Comparison of ENCODE assay signal across 26 cellular contexts in genomic region chr11:65580031-65580692, GRCh38. TPM values are rescaled to one million over a fixed set of nuclear protein-coding genes. Genes with fewer than 3 reads are reported as not detected.
DNase-seq lines count a peak whose midpoint lies in the region; ATAC-seq, FAIRE-seq and TF ChIP-seq lines count a peak whose summit lies in the region.
"Had no signal": no experiment of that assay in that cellular context is flagged by ENCODE, and none has a peak within 500 bp of the region (broad histone marks: within the 10 kb centered on the region; RNA-seq: fewer than 3 reads in every experiment).

No MANE protein-coding gene starts in this region.

- no peaks in the 10 kb centered on the region; the same call in 1 of the 2 replicates for H4K20me1 ChIP-seq in GM12878 (ENCODE audit: control insufficient read depth, insufficient read depth)

- H3K79me2 ChIP-seq in GM12878 (ENCODE audit: control insufficient read depth, insufficient read depth, low read length), result peaks cover 38% of the 10 kb centered on the region

- H3K36me3 ChIP-seq in GM12878 (ENCODE audit: control insufficient read depth in 2 of 2, insufficient read depth in 2 of 2, low read length in 1 of 2), result peaks cover 9 to 17% of the 10 kb centered on the region in 2 experiments; a peak in 3 of 4 replicates
- peaks cover 51 to 64% (median 64%) of the 10 kb centered on the region in 3 donors for H3K36me3 ChIP-seq in tibial artery

- SMC1A ChIA-PET in GM12878 (lab: Charles Lee; ENCODE audit: uncharacterized antibody, unreplicated experiment), result no interaction called here

- H3K4me2 ChIP-seq in GM12878 (ENCODE audit: control insufficient read depth, insufficient read depth), result no peak overlapping the region
- H3K4me2 ChIP-seq: A549 had no signal

- RAD21 ChIA-PET in GM12878 (lab: Charles Lee; ENCODE audit: unreplicated experiment), result no interaction called here

- no peak for TF ChIP-seq RAD21 in GM12878 (IDR thresholded peaks at IDR 0.05; ENCODE audit: insufficient read depth, low read depth, low read length)

- peak overlapping the region; percentile 30 for H3K27ac Mint-ChIP-seq in activated CD8-positive, alpha-beta T cell treated with anti-CD3 and anti-CD28 coated beads for 36 hours
- H3K27ac Mint-ChIP-seq in activated CD8-positive, alpha-beta T cell treated with anti-CD3 and anti-CD28 coated beads, Interleukin-2, amount 10 ng/mL, durations not matched to agents 7 days and 5 days, result no peak overlapping the region
- H3K27ac Mint-ChIP-seq in natural killer cell treated with Interleukin-12 subunit alpha and Interleukin-12 subunit beta and Interleukin-15 and Interleukin-18, amount 100 ng/mL, for 72 hours, result peak overlapping the region; percentile 43 to 86

- CTCF ChIA-PET in activated CD8-positive, alpha-beta T cell treated with anti-CD3 and anti-CD28 coated beads for 36 hours (lab: Charles Lee), result interaction anchor here (5.7 kb wide), 1 partner anchor 14 kb away, joined by 24 read pairs; the partner anchor contains the start of gene KCNK7
- CTCF ChIA-PET in activated CD8-positive, alpha-beta T cell treated with anti-CD3 and anti-CD28 coated beads, Interleukin-2, amount 10 ng/mL, durations not matched to agents 7 days and 5 days (lab: Charles Lee), result interaction anchor here (1.3 to 5.2 kb wide), 4 partner anchors 8 to 39 kb away, joined by 3 to 33 read pairs (median 12); no protein-coding TSS in a partner anchor
- CTCF ChIA-PET in GM12878 (lab: Yijun Ruan, JAX), result interaction anchor here (0.8 to 5.7 kb wide), 2 partner anchors 8 to 10 kb away, joined by 3 to 130 read pairs; partner anchors contain the start of gene ZNRD2

- no peak overlapping the region for H3K4me3 ChIP-seq in GM12878
- no peak overlapping the region for H3K4me3 ChIP-seq in tibial artery
- H3K4me3 ChIP-seq: A549, left lung, upper lobe of right lung had no signal

- no peaks in the 10 kb centered on the region for H3K9me3 Mint-ChIP-seq in activated CD8-positive, alpha-beta T cell treated with anti-CD3 and anti-CD28 coated beads for 36 hours
- no peaks in the 10 kb centered on the region for H3K9me3 Mint-ChIP-seq in activated CD8-positive, alpha-beta T cell treated with anti-CD3 and anti-CD28 coated beads, Interleukin-2, amount 10 ng/mL, durations not matched to agents 7 days and 5 days (ENCODE audit: insufficient read depth)
- no peaks in the 10 kb centered on the region for H3K9me3 Mint-ChIP-seq in natural killer cell treated with Interleukin-12 subunit alpha and Interleukin-12 subunit beta and Interleukin-15 and Interleukin-18, amount 100 ng/mL, for 72 hours

- BruUV-seq in GM12878 (replicated peaks; lab: Mats Ljungman, UMichigan), result no TSS peak

- H3K9me3 ChIP-seq in GM12878 (replicated peaks; ENCODE audit: control insufficient read depth, insufficient read depth, low read length), result no peaks in the 10 kb centered on the region
- H3K9me3 ChIP-seq in tibial artery, result no peaks in the 10 kb centered on the region
- H3K9me3 ChIP-seq: A549, left lung, upper lobe of right lung had no signal

- WGBS in GM12878 (ENCODE audit: insufficient coverage, insufficient replicate concordance, low lambda C conversion rate, missing lambda C conversion rate), result 97% methylated on average over 19 of the region's 19 CpGs

- no peak for ATAC-seq in activated CD8-positive, alpha-beta T cell treated with anti-CD3 and anti-CD28 coated beads for 36 hours
- ATAC-seq in activated CD8-positive, alpha-beta T cell treated with anti-CD3 and anti-CD28 coated beads, Interleukin-2, amount 10 ng/mL, durations not matched to agents 7 days and 5 days, result no peak
- ATAC-seq in GM12878 (no peak), HG02678 (IDR thresholded peaks at IDR 0.05; ENCODE audit: unreplicated experiment) (no peak)
- ATAC-seq in natural killer cell treated with Interleukin-12 subunit alpha and Interleukin-12 subunit beta and Interleukin-15 and Interleukin-18, amount 100 ng/mL, for 72 hours, result no peak
- ATAC-seq: A549, left lung, upper lobe of right lung had no signal

- TF ChIP-seq CTCF in activated CD8-positive, alpha-beta T cell treated with anti-CD3 and anti-CD28 coated beads for 36 hours (IDR thresholded peaks at IDR 0.05), result no peak
- TF ChIP-seq CTCF in GM12878 (IDR thresholded peaks at IDR 0.05 in 2 of 3, conservative IDR thresholded peaks at IDR 0.05 in 1 of 3; ENCODE audit: control insufficient read depth in 2 of 3, extremely low read depth in 1 of 3, insufficient read depth in 1 of 3, low read depth in 3 of 3, low read length in 3 of 3), result no peak
- TF ChIP-seq CTCF in tibial artery (IDR thresholded peaks at IDR 0.05), result no peak

- no peak for TF ChIP-seq EP300 in GM12878 (IDR thresholded peaks at IDR 0.05; ENCODE audit: borderline replicate concordance in 1 of 2, control insufficient read depth in 1 of 2, low read depth in 2 of 2, low read length in 2 of 2)

- TF ChIP-seq POLR2A in GM12878 (IDR thresholded peaks at IDR 0.05; ENCODE audit: low read depth, low read length), result peak; percentile 23; the same call in 1 of the 2 replicates

- H3K4me3 Mint-ChIP-seq in activated CD8-positive, alpha-beta T cell treated with anti-CD3 and anti-CD28 coated beads for 36 hours, result no peak overlapping the region
- H3K4me3 Mint-ChIP-seq in activated CD8-positive, alpha-beta T cell treated with anti-CD3 and anti-CD28 coated beads, Interleukin-2, amount 10 ng/mL, durations not matched to agents 7 days and 5 days, result no peak overlapping the region
- H3K4me3 Mint-ChIP-seq in natural killer cell treated with Interleukin-12 subunit alpha and Interleukin-12 subunit beta and Interleukin-15 and Interleukin-18, amount 100 ng/mL, for 72 hours, result no peak overlapping the region

- H3K27me3 ChIP-seq in GM12878 (replicated peaks in 1 of 2; ENCODE audit: control insufficient read depth in 2 of 2, insufficient read depth in 2 of 2, low read length in 1 of 2), result no peaks in the 10 kb centered on the region
- H3K27me3 ChIP-seq in tibial artery, result no peaks in the 10 kb centered on the region
- H3K27me3 ChIP-seq: left lung, upper lobe of right lung had no signal

- intact Hi-C loops in activated CD8-positive, alpha-beta T cell treated with anti-CD3 and anti-CD28 coated beads for 36 hours (cut with micrococcal nuclease), result no loop called here
- intact Hi-C loops in GM12878 (cut with micrococcal nuclease; ENCODE audit: unreplicated experiment), result no loop called here
- intact Hi-C loops in tibial artery (cut with DNase I; ENCODE audit: low total_unique reads), result no loop called here

- H3K4me1 ChIP-seq in GM12878 (ENCODE audit: control insufficient read depth, insufficient read depth, low read length) (peaks cover 13% of the 10 kb centered on the region), tibial artery (peaks cover 0 to 41% (median 26%) of the 10 kb centered on the region in 4 donors)

- no peak overlapping the region for H3K27ac ChIP-seq in GM12878 (ENCODE audit: control insufficient read depth, insufficient read depth)
- H3K27ac ChIP-seq in tibial artery, result peak overlapping the region; percentile 57 to 98
- H3K27ac ChIP-seq: A549, left lung, upper lobe of right lung had no signal

- POLR2A ChIA-PET in activated CD8-positive, alpha-beta T cell treated with anti-CD3 and anti-CD28 coated beads for 36 hours (lab: Charles Lee), result interaction anchor here (0.9 to 5.4 kb wide), 5 partner anchors 8 to 30 kb away, joined by 3 to 87 read pairs (median 4); partner anchors contain the start of gene KCNK7
- POLR2A ChIA-PET in activated CD8-positive, alpha-beta T cell treated with anti-CD3 and anti-CD28 coated beads, Interleukin-2, amount 10 ng/mL, durations not matched to agents 7 days and 5 days (lab: Charles Lee), result no interaction called here
- POLR2A ChIA-PET in GM12878 (lab: Charles Lee), result interaction anchor here (0.6 kb wide), 1 partner anchor 209 kb away, joined by 4 read pairs; no protein-coding TSS in a partner anchor

- H3K9ac ChIP-seq in GM12878 (ENCODE audit: control insufficient read depth, insufficient read depth, low read length), result no peak overlapping the region

- in situ Hi-C loops in GM12878 (cut with MboI), result no loop called here

- peaks cover 31% of the 10 kb centered on the region for H3K4me1 Mint-ChIP-seq in activated CD8-positive, alpha-beta T cell treated with anti-CD3 and anti-CD28 coated beads for 36 hours (ENCODE audit: low read depth)
- peaks cover 45% of the 10 kb centered on the region for H3K4me1 Mint-ChIP-seq in activated CD8-positive, alpha-beta T cell treated with anti-CD3 and anti-CD28 coated beads, Interleukin-2, amount 10 ng/mL, durations not matched to agents 7 days and 5 days (ENCODE audit: low read depth)
- peaks cover 35 to 51% of the 10 kb centered on the region in 2 donors for H3K4me1 Mint-ChIP-seq in natural killer cell treated with Interleukin-12 subunit alpha and Interleukin-12 subunit beta and Interleukin-15 and Interleukin-18, amount 100 ng/mL, for 72 hours (ENCODE audit: low read depth in 2 of 2)

- H3K27me3 Mint-ChIP-seq in activated CD8-positive, alpha-beta T cell treated with anti-CD3 and anti-CD28 coated beads for 36 hours, result no peaks in the 10 kb centered on the region
- H3K27me3 Mint-ChIP-seq in activated CD8-positive, alpha-beta T cell treated with anti-CD3 and anti-CD28 coated beads, Interleukin-2, amount 10 ng/mL, durations not matched to agents 7 days and 5 days (ENCODE audit: low read depth), result no peaks in the 10 kb centered on the region
- H3K27me3 Mint-ChIP-seq in natural killer cell treated with Interleukin-12 subunit alpha and Interleukin-12 subunit beta and Interleukin-15 and Interleukin-18, amount 100 ng/mL, for 72 hours, result no peaks in the 10 kb centered on the region

- FAIRE-seq in GM12878 (lab: Jason Lieb, UNC), result no peak
- FAIRE-seq: A549, H54, islet of Langerhans had no signal

- no peak for DNase-seq in activated CD8-positive, alpha-beta T cell treated with anti-CD3 and anti-CD28 coated beads for 36 hours
- no peak for DNase-seq in activated CD8-positive, alpha-beta T cell treated with anti-CD3 and anti-CD28 coated beads, Interleukin-2, amount 10 ng/mL, durations not matched to agents 7 days and 5 days
- DNase-seq in GM12878 (ENCODE audit: low read depth, low spot score) (no peak), tibial artery (no peak), NK-92 (lab: John Stamatoyannopoulos, UW; ENCODE audit: unreplicated experiment) (no peak), nucleus accumbens (lab: John Stamatoyannopoulos, UW) (no peak)
- no peak for DNase-seq in natural killer cell treated with Interleukin-12 subunit alpha and Interleukin-12 subunit beta and Interleukin-15 and Interleukin-18, amount 100 ng/mL, for 72 hours (ENCODE audit: low spot score)
- DNase-seq: activated gamma-delta T cell; caudate nucleus; EL; head of caudate nucleus; Kasumi-1; left lung; NCI-H1417 treated with DMSO at 0.1 percent for 48 hours; NCI-H2081; NCI-H2227 treated with DMSO at 0.1 percent for 48 hours; NCI-H526; SHP77; stimulated activated CD4-positive, alpha-beta T cell treated with anti-CD3 and anti-CD28 coated beads, Interleukin-4, amount 100 ng/mL, for 24 hours; substantia nigra; upper lobe of right lung had no signal

- H3K36me3 Mint-ChIP-seq in activated CD8-positive, alpha-beta T cell treated with anti-CD3 and anti-CD28 coated beads for 36 hours (ENCODE audit: low read depth), result peaks cover 35% of the 10 kb centered on the region
- H3K36me3 Mint-ChIP-seq in activated CD8-positive, alpha-beta T cell treated with anti-CD3 and anti-CD28 coated beads, Interleukin-2, amount 10 ng/mL, durations not matched to agents 7 days and 5 days (ENCODE audit: low read depth), result peaks cover 55% of the 10 kb centered on the region
- H3K36me3 Mint-ChIP-seq in natural killer cell treated with Interleukin-12 subunit alpha and Interleukin-12 subunit beta and Interleukin-15 and Interleukin-18, amount 100 ng/mL, for 72 hours, result no peaks in the 10 kb centered on the region

- no peak overlapping the region for H2AFZ ChIP-seq in GM12878 (ENCODE audit: control insufficient read depth, low read depth, low read length)

RNA-seq across cellular contexts. Expression of gene EHBP1L1, which starts 4.3 kb away (rescaled TPM):
- 10 to 100 TPM; 94.0 to 99.4 TPM for total RNA-seq in activated CD8-positive, alpha-beta T cell treated with anti-CD3 and anti-CD28 coated beads for 36 hours
- 10 to 100 TPM; 94.4 to 95.3 TPM for total RNA-seq in activated CD8-positive, alpha-beta T cell treated with anti-CD3 and anti-CD28 coated beads, Interleukin-2, amount 10 ng/mL, durations not matched to agents 7 days and 5 days
- 101 and 114 TPM in 2 replicates for total RNA-seq in GM12878 (2013; cell fraction: nucleolus; rRNA removed)
- 63.3 and 74.6 TPM in 2 replicates for total RNA-seq in GM12878 (2014; rRNA removed)
- total RNA-seq in GM12878 (2014; rRNA removed; fragmentation: Illumina TruSeq; extraction: Trizol), result 32.9 and 37.1 TPM in 2 replicates
- total RNA-seq in GM12878 (2021), result 90.7 and 92.7 TPM in 2 replicates
- 22.5 TPM for polyA plus RNA-seq in GM12878 (2011; ENCODE audit: low read depth)
- 21.5 and 28.4 TPM in 2 replicates for polyA plus RNA-seq in GM12878 (2011; rRNA removed)
- 37.0 and 59.7 TPM in 2 replicates for polyA plus RNA-seq in GM12878 (2011; cell fraction: cytosol; rRNA removed)
- 195 and 323 TPM in 2 replicates for polyA plus RNA-seq in GM12878 (2011; cell fraction: nucleus; rRNA removed)
- polyA plus RNA-seq in GM12878 (2012), result 52.1 and 68.8 TPM in 2 replicates
- polyA plus RNA-seq in GM12878 (2014; fragmentation: Illumina TruSeq; extraction: Trizol), result 34.3 and 39.8 TPM in 2 replicates
- under 1 TPM; 0.06 to 0.09 TPM for polyA plus RNA-seq in GM12878 (2014; fragmentation: Nextera tagmentation; extraction: Ambion mirVana)
- polyA plus RNA-seq in GM12878 (2014; rRNA removed), result 99.4 and 117 TPM in 2 replicates
- 10 to 100 TPM; 15.5 to 18.9 TPM for polyA plus RNA-seq in GM12878 (2016; fragmentation: Nextera tagmentation; extraction: Ambion mirVana)
- polyA minus RNA-seq in GM12878 (2011; rRNA and poly(A)+ RNA removed), result 22.7 and 40.4 TPM in 2 replicates
- 33.2 and 33.8 TPM in 2 replicates for polyA minus RNA-seq in GM12878 (2011; cell fraction: cytosol; rRNA and poly(A)+ RNA removed)
- 24.8 and 46.7 TPM in 2 replicates for polyA minus RNA-seq in GM12878 (2011; cell fraction: nucleus; rRNA and poly(A)+ RNA removed)
- total RNA-seq in natural killer cell treated with Interleukin-12 subunit alpha and Interleukin-12 subunit beta and Interleukin-15 and Interleukin-18, amount 100 ng/mL, for 72 hours, result 100 to 1,000 TPM; 156 to 188 TPM

RNA-seq across cellular contexts. Expression of gene FAM89B, which starts 7.8 kb away (rescaled TPM):
- total RNA-seq in activated CD8-positive, alpha-beta T cell treated with anti-CD3 and anti-CD28 coated beads for 36 hours, result 10 to 100 TPM; 12.7 to 16.0 TPM
- total RNA-seq in activated CD8-positive, alpha-beta T cell treated with anti-CD3 and anti-CD28 coated beads, Interleukin-2, amount 10 ng/mL, durations not matched to agents 7 days and 5 days, result 10 to 100 TPM; 32.0 to 33.6 TPM
- 6.1 and 7.8 TPM in 2 replicates for total RNA-seq in GM12878 (2013; cell fraction: nucleolus; rRNA removed)
- total RNA-seq in GM12878 (2014; rRNA removed) (26.2 and 32.0 TPM in 2 replicates), GM12878 (2014; rRNA removed; fragmentation: Illumina TruSeq; extraction: Trizol) (7.2 and 10.4 TPM in 2 replicates), GM12878 (2021) (28.5 and 29.6 TPM in 2 replicates)
- 4.4 TPM for polyA plus RNA-seq in GM12878 (2011; ENCODE audit: low read depth)
- polyA plus RNA-seq in GM12878 (2011; rRNA removed) (3.6 and 8.0 TPM in 2 replicates), GM12878 (2014; fragmentation: Illumina TruSeq; extraction: Trizol) (0.74 and 9.1 TPM in 2 replicates), GM12878 (2014; fragmentation: Nextera tagmentation; extraction: Ambion mirVana) (1 to 10 TPM in 1 of 2 experiments, under 1 TPM in 1; 0.34 to 2.2 TPM), GM12878 (2014; rRNA removed) (36.7 and 50.7 TPM in 2 replicates), GM12878 (2016; fragmentation: Nextera tagmentation; extraction: Ambion mirVana) (10 to 100 TPM in 1 of 2 experiments, 1 to 10 TPM in 1; 2.8 to 26.6 TPM)
- 16.4 and 28.8 TPM in 2 replicates for polyA plus RNA-seq in GM12878 (2011; cell fraction: cytosol; rRNA removed)
- polyA plus RNA-seq in GM12878 (2011; cell fraction: nucleus; rRNA removed), result 29.2 and 30.4 TPM in 2 replicates
- 11.8 and 13.3 TPM in 2 replicates for polyA plus RNA-seq in GM12878 (2012)
- 4.4 and 9.6 TPM in 2 replicates for polyA minus RNA-seq in GM12878 (2011; rRNA and poly(A)+ RNA removed)
- polyA minus RNA-seq in GM12878 (2011; cell fraction: cytosol; rRNA and poly(A)+ RNA removed), result 4.0 and 5.7 TPM in 2 replicates
- polyA minus RNA-seq in GM12878 (2011; cell fraction: nucleus; rRNA and poly(A)+ RNA removed), result 16.1 and 24.5 TPM in 2 replicates
- 10 to 100 TPM; 38.0 to 71.5 TPM for total RNA-seq in natural killer cell treated with Interleukin-12 subunit alpha and Interleukin-12 subunit beta and Interleukin-15 and Interleukin-18, amount 100 ng/mL, for 72 hours

RNA-seq across cellular contexts. Expression of gene ZNRD2, which starts 9.9 kb away (rescaled TPM):
- total RNA-seq in activated CD8-positive, alpha-beta T cell treated with anti-CD3 and anti-CD28 coated beads for 36 hours, result 10 to 100 TPM; 54.3 to 54.7 TPM
- 10 to 100 TPM; 39.2 to 40.7 TPM for total RNA-seq in activated CD8-positive, alpha-beta T cell treated with anti-CD3 and anti-CD28 coated beads, Interleukin-2, amount 10 ng/mL, durations not matched to agents 7 days and 5 days
- 31.8 and 42.8 TPM in 2 replicates for total RNA-seq in GM12878 (2013; cell fraction: nucleolus; rRNA removed)
- total RNA-seq in GM12878 (2014; rRNA removed) (71.3 and 77.0 TPM in 2 replicates), GM12878 (2014; rRNA removed; fragmentation: Illumina TruSeq; extraction: Trizol) (20.0 and 24.8 TPM in 2 replicates), GM12878 (2021) (62.0 and 63.3 TPM in 2 replicates)
- 35.6 TPM for polyA plus RNA-seq in GM12878 (2011; ENCODE audit: low read depth)
- polyA plus RNA-seq in GM12878 (2011; rRNA removed) (13.4 and 32.2 TPM in 2 replicates), GM12878 (2014; fragmentation: Illumina TruSeq; extraction: Trizol) (1.2 and 7.9 TPM in 2 replicates), GM12878 (2014; fragmentation: Nextera tagmentation; extraction: Ambion mirVana) (10 to 100 TPM; 14.8 to 48.7 TPM), GM12878 (2014; rRNA removed) (74.8 and 79.0 TPM in 2 replicates), GM12878 (2016; fragmentation: Nextera tagmentation; extraction: Ambion mirVana) (100 to 1,000 TPM; 107 to 111 TPM)
- polyA plus RNA-seq in GM12878 (2011; cell fraction: cytosol; rRNA removed), result 60.6 and 85.4 TPM in 2 replicates
- polyA plus RNA-seq in GM12878 (2011; cell fraction: nucleus; rRNA removed), result 70.4 and 75.4 TPM in 2 replicates
- 43.7 and 53.4 TPM in 2 replicates for polyA plus RNA-seq in GM12878 (2012)
- 5.0 and 12.2 TPM in 2 replicates for polyA minus RNA-seq in GM12878 (2011; rRNA and poly(A)+ RNA removed)
- 5.8 and 6.9 TPM in 2 replicates for polyA minus RNA-seq in GM12878 (2011; cell fraction: cytosol; rRNA and poly(A)+ RNA removed)
- polyA minus RNA-seq in GM12878 (2011; cell fraction: nucleus; rRNA and poly(A)+ RNA removed), result 32.3 and 48.6 TPM in 2 replicates
- total RNA-seq in natural killer cell treated with Interleukin-12 subunit alpha and Interleukin-12 subunit beta and Interleukin-15 and Interleukin-18, amount 100 ng/mL, for 72 hours, result 10 to 100 TPM; 55.8 to 89.3 TPM

RNA-seq across cellular contexts. Expression of gene KCNK7, which starts 15.4 kb away (rescaled TPM):
- under 1 TPM in 1 of 2 experiments, not detected in 1; 0.77 TPM for total RNA-seq in activated CD8-positive, alpha-beta T cell treated with anti-CD3 and anti-CD28 coated beads for 36 hours
- total RNA-seq in activated CD8-positive, alpha-beta T cell treated with anti-CD3 and anti-CD28 coated beads, Interleukin-2, amount 10 ng/mL, durations not matched to agents 7 days and 5 days, result under 1 TPM; 0.95 to 0.99 TPM
- 0.42 and 0.67 TPM in 2 replicates for total RNA-seq in GM12878 (2013; cell fraction: nucleolus; rRNA removed)
- 0.16 and 0.23 TPM in 2 replicates for total RNA-seq in GM12878 (2014; rRNA removed)
- not detected in 2 replicates for total RNA-seq in GM12878 (2014; rRNA removed; fragmentation: Illumina TruSeq; extraction: Trizol)
- 0.29 and 0.54 TPM in 2 replicates for total RNA-seq in GM12878 (2021)
- not detected for polyA plus RNA-seq in GM12878 (2011; ENCODE audit: low read depth)
- polyA plus RNA-seq in GM12878 (2011; rRNA removed), result not detected in 2 replicates
- 0.08 TPM in 1 of 2 replicates, not detected in the other for polyA plus RNA-seq in GM12878 (2011; cell fraction: cytosol; rRNA removed)
- 0.16 and 0.46 TPM in 2 replicates for polyA plus RNA-seq in GM12878 (2011; cell fraction: nucleus; rRNA removed)
- 0.08 and 0.80 TPM in 2 replicates for polyA plus RNA-seq in GM12878 (2012)
- not detected in 2 replicates for polyA plus RNA-seq in GM12878 (2014; fragmentation: Illumina TruSeq; extraction: Trizol)
- polyA plus RNA-seq in GM12878 (2014; fragmentation: Nextera tagmentation; extraction: Ambion mirVana), result under 1 TPM in 1 of 2 experiments, not detected in 1; 0.11 TPM
- polyA plus RNA-seq in GM12878 (2014; rRNA removed), result 0.15 TPM in 1 of 2 replicates, not detected in the other
- not detected for polyA plus RNA-seq in GM12878 (2016; fragmentation: Nextera tagmentation; extraction: Ambion mirVana)
- polyA minus RNA-seq in GM12878 (2011; rRNA and poly(A)+ RNA removed), result 1.4 TPM in 1 of 2 replicates, not detected in the other
- polyA minus RNA-seq in GM12878 (2011; cell fraction: cytosol; rRNA and poly(A)+ RNA removed), result not detected in 2 replicates
- not detected in 2 replicates for polyA minus RNA-seq in GM12878 (2011; cell fraction: nucleus; rRNA and poly(A)+ RNA removed)
- total RNA-seq in natural killer cell treated with Interleukin-12 subunit alpha and Interleukin-12 subunit beta and Interleukin-15 and Interleukin-18, amount 100 ng/mL, for 72 hours, result 1 to 10 TPM; 2.3 to 2.8 TPM
- total RNA-seq: myocyte had no signal

RNA-seq across cellular contexts. Expression of gene LTBP3, which starts 22.0 kb away (rescaled TPM):
- 10 to 100 TPM; 55.4 to 56.0 TPM for total RNA-seq in activated CD8-positive, alpha-beta T cell treated with anti-CD3 and anti-CD28 coated beads for 36 hours
- 10 to 100 TPM; 64.7 to 70.8 TPM for total RNA-seq in activated CD8-positive, alpha-beta T cell treated with anti-CD3 and anti-CD28 coated beads, Interleukin-2, amount 10 ng/mL, durations not matched to agents 7 days and 5 days
- total RNA-seq in GM12878 (2013; cell fraction: nucleolus; rRNA removed), result 8.6 and 11.6 TPM in 2 replicates
- total RNA-seq in GM12878 (2014; rRNA removed) (8.5 and 9.0 TPM in 2 replicates), GM12878 (2014; rRNA removed; fragmentation: Illumina TruSeq; extraction: Trizol) (1.2 and 2.2 TPM in 2 replicates), GM12878 (2021) (8.0 and 9.0 TPM in 2 replicates)
- 12.8 TPM for polyA plus RNA-seq in GM12878 (2011; ENCODE audit: low read depth)
- polyA plus RNA-seq in GM12878 (2011; rRNA removed) (3.1 and 7.0 TPM in 2 replicates), GM12878 (2014; fragmentation: Illumina TruSeq; extraction: Trizol) (1.00 and 2.3 TPM in 2 replicates), GM12878 (2014; fragmentation: Nextera tagmentation; extraction: Ambion mirVana) (not detected), GM12878 (2014; rRNA removed) (12.2 and 14.7 TPM in 2 replicates), GM12878 (2016; fragmentation: Nextera tagmentation; extraction: Ambion mirVana) (1 to 10 TPM; 4.0 to 5.5 TPM)
- 14.4 and 24.0 TPM in 2 replicates for polyA plus RNA-seq in GM12878 (2011; cell fraction: cytosol; rRNA removed)
- polyA plus RNA-seq in GM12878 (2011; cell fraction: nucleus; rRNA removed), result 47.3 and 52.7 TPM in 2 replicates
- polyA plus RNA-seq in GM12878 (2012), result 15.6 and 16.4 TPM in 2 replicates
- polyA minus RNA-seq in GM12878 (2011; rRNA and poly(A)+ RNA removed), result 3.8 and 4.7 TPM in 2 replicates
- polyA minus RNA-seq in GM12878 (2011; cell fraction: cytosol; rRNA and poly(A)+ RNA removed), result 5.6 and 6.7 TPM in 2 replicates
- polyA minus RNA-seq in GM12878 (2011; cell fraction: nucleus; rRNA and poly(A)+ RNA removed), result 6.6 and 12.8 TPM in 2 replicates
- 10 to 100 TPM; 42.3 to 60.2 TPM for total RNA-seq in natural killer cell treated with Interleukin-12 subunit alpha and Interleukin-12 subunit beta and Interleukin-15 and Interleukin-18, amount 100 ng/mL, for 72 hours
